ENCODE assay signal across 27 cellular contexts in genomic region chr5:171371326-171371725, GRCh38. TPM values are rescaled to one million over a fixed set of nuclear protein-coding genes. Genes with fewer than 3 reads are reported as not detected.
"Had no signal": no experiment of that assay in that cellular context is flagged by ENCODE, and none has a peak within 500 bp of the region (broad histone marks: within the 10 kb centered on the region; RNA-seq: fewer than 3 reads in every experiment).

No MANE protein-coding gene starts in this region.

- DNase-seq: activated B cell treated with CpG ODN at 0.5 μM for 24 hours; activated CD4-positive, alpha-beta memory T cell treated with anti-CD3 and anti-CD28 coated beads, Interleukin-2, amount 10 ng/mL, durations not matched to agents 7 days and 5 days; activated CD4-positive, alpha-beta T cell treated with anti-CD3 and anti-CD28 coated beads for 48 hours; activated CD8-positive, alpha-beta memory T cell treated with anti-CD3 and anti-CD28 coated beads, Interleukin-2, amount 10 ng/mL, durations not matched to agents 7 days and 5 days; activated gamma-delta T cell; activated T-cell treated with anti-CD3 and anti-CD28 coated beads, Interleukin-2, amount 50 U/mL, for 48 hours; adrenal gland; cerebellar nuclear complex; effector CD8-positive, alpha-beta T cell; gastrocnemius medialis; kidney glomerular epithelial cell; mesenchymal stem cell; natural killer cell; nucleus accumbens; retina; stimulated activated CD4-positive, alpha-beta T cell treated with anti-CD3 and anti-CD28 coated beads, Interleukin-2, amount 100 ng/mL, for 24 hours; stimulated activated naive CD8-positive, alpha-beta T cell treated with anti-CD3 and anti-CD28 coated beads, Interleukin-15, Interleukin-2, amounts not matched to agents 100 U/mL and 50 U/mL, for 24 hours; substantia nigra; tibial artery; uterus had no signal

- ATAC-seq: activated CD8-positive, alpha-beta memory T cell treated with anti-CD3 and anti-CD28 coated beads, Interleukin-2, amount 10 ng/mL, durations not matched to agents 7 days and 5 days; activated naive CD4-positive, alpha-beta T cell treated with anti-CD3 and anti-CD28 coated beads, Interleukin-2, amount 50 U/mL, for 72 hours; esophagus mucosa; gastrocnemius medialis; natural killer cell; stimulated activated naive CD8-positive, alpha-beta T cell treated with anti-CD3 and anti-CD28 coated beads, Interleukin-15, Interleukin-2, amounts not matched to agents 100 U/mL and 50 U/mL, for 24 hours had no signal

- H3K4me1 Mint-ChIP-seq: activated B cell treated with CpG ODN at 0.5 μM for 24 hours had no signal

- H3K27me3 ChIP-seq: breast epithelium, gastrocnemius medialis, uterus had no signal

- H3K36me3 ChIP-seq: adrenal gland, breast epithelium, gastrocnemius medialis, tibial artery, uterus had no signal

- H3K4me3 Mint-ChIP-seq: activated B cell treated with CpG ODN at 0.5 μM for 24 hours; activated CD4-positive, alpha-beta memory T cell treated with anti-CD3 and anti-CD28 coated beads, Interleukin-2, amount 10 ng/mL, durations not matched to agents 7 days and 5 days; activated CD8-positive, alpha-beta memory T cell treated with anti-CD3 and anti-CD28 coated beads, Interleukin-2, amount 10 ng/mL, durations not matched to agents 7 days and 5 days; dendritic cell treated with granulocyte-macrophage colony-stimulating factor and Interleukin-4, amounts not matched to agents 40 ng/mL and 50 ng/mL, for 4 days; natural killer cell; T-helper 2 cell treated with Interferon-gamma antibody and Interleukin-4, amounts not matched to agents 5 μg/mL and 100 μg/mL, for 36 hours had no signal

- H3K27ac ChIP-seq: adrenal gland, breast epithelium, gastrocnemius medialis, tibial artery, uterus had no signal

- H3K27ac Mint-ChIP-seq: activated B cell treated with CpG ODN at 0.5 μM for 24 hours; activated CD4-positive, alpha-beta memory T cell treated with anti-CD3 and anti-CD28 coated beads, Interleukin-2, amount 10 ng/mL, durations not matched to agents 7 days and 5 days; activated CD8-positive, alpha-beta memory T cell treated with anti-CD3 and anti-CD28 coated beads, Interleukin-2, amount 10 ng/mL, durations not matched to agents 7 days and 5 days; activated naive CD4-positive, alpha-beta T cell treated with anti-CD3 and anti-CD28 coated beads, Interleukin-2, amount 50 U/mL, for 72 hours; dendritic cell treated with granulocyte-macrophage colony-stimulating factor and Interleukin-4, amounts not matched to agents 40 ng/mL and 50 ng/mL, for 4 days; natural killer cell; T-helper 2 cell treated with Interferon-gamma antibody and Interleukin-4, amounts not matched to agents 5 μg/mL and 100 μg/mL, for 36 hours had no signal

- H3K9me3 ChIP-seq: adrenal gland, breast epithelium, gastrocnemius medialis, tibial artery, uterus had no signal

- H3K36me3 Mint-ChIP-seq: activated CD8-positive, alpha-beta memory T cell treated with anti-CD3 and anti-CD28 coated beads, Interleukin-2, amount 10 ng/mL, durations not matched to agents 7 days and 5 days; activated naive CD4-positive, alpha-beta T cell treated with anti-CD3 and anti-CD28 coated beads, Interleukin-2, amount 50 U/mL, for 72 hours; natural killer cell had no signal

- FAIRE-seq: astrocyte had no signal

- H3K4me3 ChIP-seq: adrenal gland, breast epithelium, gastrocnemius medialis, tibial artery, uterus had no signal

- H3K9me3 Mint-ChIP-seq: activated B cell treated with CpG ODN at 0.5 μM for 24 hours; activated CD4-positive, alpha-beta memory T cell treated with anti-CD3 and anti-CD28 coated beads, Interleukin-2, amount 10 ng/mL, durations not matched to agents 7 days and 5 days; activated naive CD4-positive, alpha-beta T cell treated with anti-CD3 and anti-CD28 coated beads, Interleukin-2, amount 50 U/mL, for 72 hours; dendritic cell treated with granulocyte-macrophage colony-stimulating factor and Interleukin-4, amounts not matched to agents 40 ng/mL and 50 ng/mL, for 4 days; natural killer cell; T-helper 2 cell treated with Interferon-gamma antibody and Interleukin-4, amounts not matched to agents 5 μg/mL and 100 μg/mL, for 36 hours had no signal

- H3K4me1 ChIP-seq: adrenal gland, breast epithelium, gastrocnemius medialis, tibial artery, uterus had no signal

RNA-seq across cellular contexts. Expression of gene FGF18, which starts 48.1 kb away (rescaled TPM):
- total RNA-seq: activated B cell treated with CpG ODN at 0.5 μM for 24 hours; activated CD4-positive, alpha-beta memory T cell treated with anti-CD3 and anti-CD28 coated beads, Interleukin-2, amount 10 ng/mL, durations not matched to agents 7 days and 5 days; activated CD8-positive, alpha-beta memory T cell treated with anti-CD3 and anti-CD28 coated beads, Interleukin-2, amount 10 ng/mL, durations not matched to agents 7 days and 5 days had no signal
- polyA plus RNA-seq: liver had no signal
